Comparison of ENCODE assay signal across 8 cellular contexts in genomic region chr4:1072830-1073446, GRCh38. TPM values are rescaled to one million over a fixed set of nuclear protein-coding genes. Genes with fewer than 3 reads are reported as not detected.
DNase-seq lines count a peak whose midpoint lies in the region; ATAC-seq, FAIRE-seq and TF ChIP-seq lines count a peak whose summit lies in the region.

No MANE protein-coding gene starts in this region.

- peaks cover 14% of the 10 kb centered on the region for H3K27me3 Mint-ChIP-seq in activated CD4-positive, alpha-beta T cell treated with anti-CD3 and anti-CD28 coated beads for 36 hours

- H3K4me2 ChIP-seq in HepG2 (ENCODE audit: low read depth, low read length) = peak overlapping the region; percentile 33

- peaks cover 10% of the 10 kb centered on the region for H3K4me1 Mint-ChIP-seq in activated CD4-positive, alpha-beta T cell treated with anti-CD3 and anti-CD28 coated beads for 36 hours

- CTCF ChIA-PET in activated CD4-positive, alpha-beta T cell treated with anti-CD3 and anti-CD28 coated beads for 36 hours (lab: Charles Lee) = interaction anchor here (0.7 to 1.1 kb wide), 4 partner anchors 17 to 64 kb away, joined by 3 to 5 read pairs (median 4); no protein-coding TSS in a partner anchor
- CTCF ChIA-PET in HepG2 (lab: Yijun Ruan, JAX; ENCODE audit: low intra/inter-chr PET ratio, low total read pairs) = no interaction called here

- H3K4me1 ChIP-seq in colonic mucosa (no peaks in the 10 kb centered on the region), HepG2 (ENCODE audit: insufficient read depth, low read length) (peaks cover 11% of the 10 kb centered on the region)

- TF ChIP-seq EP300 in HepG2 (IDR thresholded peaks at IDR 0.05; ENCODE audit: low read depth in 2 of 2, low read length in 2 of 2) (no peak), HepG2 (CRISPR knock-in tag; IDR thresholded peaks at IDR 0.05; ENCODE audit: borderline replicate concordance) (no peak)

- H2AFZ ChIP-seq in HepG2 (ENCODE audit: low read length) = no peak overlapping the region

- TF ChIP-seq RAD21 in HepG2 (CRISPR knock-in tag; IDR thresholded peaks at IDR 0.05) = peak; percentile 37; the same call in 1 of the 2 replicates

- H3K4me3 ChIP-seq in colonic mucosa = no peak overlapping the region
- H3K4me3 ChIP-seq in HepG2 (replicated peaks in 1 of 3; ENCODE audit: insufficient read depth in 1 of 3, low read depth in 2 of 3, low read length in 3 of 3) = no peak overlapping the region

- H3K79me2 ChIP-seq in HepG2 (ENCODE audit: insufficient read depth, low read length) = no peaks in the 10 kb centered on the region

- H4K20me1 ChIP-seq in HepG2 (ENCODE audit: insufficient read depth, low read length) = no peaks in the 10 kb centered on the region

- peak; percentile 89 for FAIRE-seq in HepG2 (lab: Jason Lieb, UNC)

- POLR2A ChIA-PET in activated CD4-positive, alpha-beta T cell treated with anti-CD3 and anti-CD28 coated beads for 36 hours (lab: Charles Lee) = no interaction called here
- POLR2A ChIA-PET in HepG2 (lab: Yijun Ruan, JAX) = no interaction called here

- intact Hi-C loops in activated CD4-positive, alpha-beta T cell treated with anti-CD3 and anti-CD28 coated beads for 36 hours (cut with DNase I, micrococcal nuclease) = no loop called here
- intact Hi-C loops in colonic mucosa (cut with DNase I) = no loop called here
- intact Hi-C loops in HepG2 (cut with micrococcal nuclease; ENCODE audit: unreplicated experiment) = loop anchor here (5.0 kb wide), 1 partner anchor 36 kb away; no protein-coding TSS in a partner anchor

- no peaks in the 10 kb centered on the region for H3K27me3 ChIP-seq in colonic mucosa
- H3K27me3 ChIP-seq in HepG2 (ENCODE audit: control insufficient read depth in 1 of 2, insufficient read depth in 2 of 2, low read length in 2 of 2) = peaks cover 1 to 49% of the 10 kb centered on the region in 2 experiments; a peak in 3 of 5 replicates

- H3K27ac Mint-ChIP-seq in activated CD4-positive, alpha-beta T cell treated with anti-CD3 and anti-CD28 coated beads for 36 hours = no peak overlapping the region

- H3K9me3 ChIP-seq in colonic mucosa = no peaks in the 10 kb centered on the region
- no peaks in the 10 kb centered on the region for H3K9me3 ChIP-seq in HepG2 (ENCODE audit: low read length)

- no TSS peak for BruUV-seq in HepG2 (replicated peaks; lab: Mats Ljungman, UMichigan)

- H3K27ac ChIP-seq in colonic mucosa (no peak overlapping the region), HepG2 (ENCODE audit: extremely low read length, insufficient read depth, low read length) (no peak overlapping the region)

- TF ChIP-seq CTCF in GM13976 (IDR thresholded peaks at IDR 0.05; ENCODE audit: borderline replicate concordance, control extremely low read depth, extremely low read depth, insufficient read depth, missing control alignments) = peak; percentile 47
- peak; percentile 75 for TF ChIP-seq CTCF in colonic mucosa (IDR thresholded peaks at IDR 0.05)
- TF ChIP-seq CTCF in HepG2 (CRISPR knock-in tag; IDR thresholded peaks at IDR 0.05) = peak; percentile 85

- 21% methylated on average over 11 of the region's 11 CpGs for WGBS in HepG2 (ENCODE audit: low lambda C conversion rate)

- H3K36me3 Mint-ChIP-seq in activated CD4-positive, alpha-beta T cell treated with anti-CD3 and anti-CD28 coated beads for 36 hours (ENCODE audit: low read depth) = no peaks in the 10 kb centered on the region

- H3K9me3 Mint-ChIP-seq in activated CD4-positive, alpha-beta T cell treated with anti-CD3 and anti-CD28 coated beads for 36 hours (ENCODE audit: low read depth) = no peaks in the 10 kb centered on the region

- no peak for TF ChIP-seq POLR2A in HepG2 (IDR thresholded peaks at IDR 0.05; ENCODE audit: insufficient read depth in 1 of 2, low read depth in 2 of 2, low read length in 2 of 2)

- DNase-seq in GM13976 (ENCODE audit: low spot score) (peak; percentile 73), NAMALWA (ENCODE audit: low spot score) (peak; percentile 76), colonic mucosa (peak; percentile 79), HepG2 (ENCODE audit: low spot score) (peak; percentile 72), DMS 273 (lab: John Stamatoyannopoulos, UW; ENCODE audit: unreplicated experiment) (no peak)
- peak; percentile 75 for DNase-seq in activated CD4-positive, alpha-beta T cell treated with anti-CD3 and anti-CD28 coated beads for 36 hours
- DNase-seq in stimulated activated CD8-positive, alpha-beta memory T cell treated with anti-CD3 and anti-CD28 coated beads, Interleukin-15, amount 100 ng/mL, for 48 hours (ENCODE audit: low read depth in 2 of 2) = peak; percentile 26 to 34

- H3K36me3 ChIP-seq in colonic mucosa (no peaks in the 10 kb centered on the region), HepG2 (replicated peaks in 1 of 2; ENCODE audit: control insufficient read depth in 1 of 2, insufficient read depth in 2 of 2, low read length in 2 of 2) (no peaks in the 10 kb centered on the region)

- in situ Hi-C loops in GM13976 (cut with MboI; ENCODE audit: low sequenced_read_pairs, unreplicated experiment) = no loop called here
- in situ Hi-C loops in HepG2 (cut with HindIII; ENCODE audit: extremely low pct_ligation_motif_present, low pct_unique_long_range_greater_than_20kb) = no loop called here

- ATAC-seq in activated CD4-positive, alpha-beta T cell treated with anti-CD3 and anti-CD28 coated beads for 36 hours = peak; percentile 99
- ATAC-seq in HepG2 = peak; percentile 98
- no peak for ATAC-seq in HG03342 (IDR thresholded peaks at IDR 0.05; ENCODE audit: unreplicated experiment)

- no peak overlapping the region for H3K4me3 Mint-ChIP-seq in activated CD4-positive, alpha-beta T cell treated with anti-CD3 and anti-CD28 coated beads for 36 hours

- H3K9ac ChIP-seq in colonic mucosa (ENCODE audit: low read depth in 2 of 2, low read length in 2 of 2) = no peak overlapping the region
- no peak overlapping the region for H3K9ac ChIP-seq in HepG2 (ENCODE audit: insufficient read depth, low read depth, low read length)

TF ChIP-seq in HepG2, 621 proteins besides CTCF, POLR2A, EP300 and RAD21 (continues in another document):
- peak; percentile 12; the same call in 1 of the 2 replicates for TF ChIP-seq ZNF331 (CRISPR knock-in tag; IDR thresholded peaks at IDR 0.05)
- TF ChIP-seq, protein P1, sequence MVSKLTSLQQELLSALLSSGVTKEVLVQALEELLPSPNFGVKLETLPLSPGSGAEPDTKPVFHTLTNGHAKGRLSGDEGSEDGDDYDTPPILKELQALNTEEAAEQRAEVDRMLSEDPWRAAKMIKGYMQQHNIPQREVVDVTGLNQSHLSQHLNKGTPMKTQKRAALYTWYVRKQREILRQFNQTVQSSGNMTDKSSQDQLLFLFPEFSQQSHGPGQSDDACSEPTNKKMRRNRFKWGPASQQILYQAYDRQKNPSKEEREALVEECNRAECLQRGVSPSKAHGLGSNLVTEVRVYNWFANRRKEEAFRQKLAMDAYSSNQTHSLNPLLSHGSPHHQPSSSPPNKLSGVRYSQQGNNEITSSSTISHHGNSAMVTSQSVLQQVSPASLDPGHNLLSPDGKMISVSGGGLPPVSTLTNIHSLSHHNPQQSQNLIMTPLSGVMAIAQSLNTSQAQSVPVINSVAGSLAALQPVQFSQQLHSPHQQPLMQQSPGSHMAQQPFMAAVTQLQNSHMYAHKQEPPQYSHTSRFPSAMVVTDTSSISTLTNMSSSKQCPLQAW (CRISPR knock-in tag; IDR thresholded peaks at IDR 0.05) = no peak
- TF ChIP-seq STAG1 (CRISPR knock-in tag; IDR thresholded peaks at IDR 0.05) = peak; percentile 64
- no peak for TF ChIP-seq ZMYM2 (CRISPR knock-in tag; IDR thresholded peaks at IDR 0.05)
- TF ChIP-seq FOXA3 (CRISPR knock-in tag; IDR thresholded peaks at IDR 0.05) = peak; percentile 16; the same call in 1 of the 2 replicates
- no peak for TF ChIP-seq GFI1 (CRISPR knock-in tag; IDR thresholded peaks at IDR 0.05; ENCODE audit: borderline replicate concordance)
- TF ChIP-seq, protein P2, sequence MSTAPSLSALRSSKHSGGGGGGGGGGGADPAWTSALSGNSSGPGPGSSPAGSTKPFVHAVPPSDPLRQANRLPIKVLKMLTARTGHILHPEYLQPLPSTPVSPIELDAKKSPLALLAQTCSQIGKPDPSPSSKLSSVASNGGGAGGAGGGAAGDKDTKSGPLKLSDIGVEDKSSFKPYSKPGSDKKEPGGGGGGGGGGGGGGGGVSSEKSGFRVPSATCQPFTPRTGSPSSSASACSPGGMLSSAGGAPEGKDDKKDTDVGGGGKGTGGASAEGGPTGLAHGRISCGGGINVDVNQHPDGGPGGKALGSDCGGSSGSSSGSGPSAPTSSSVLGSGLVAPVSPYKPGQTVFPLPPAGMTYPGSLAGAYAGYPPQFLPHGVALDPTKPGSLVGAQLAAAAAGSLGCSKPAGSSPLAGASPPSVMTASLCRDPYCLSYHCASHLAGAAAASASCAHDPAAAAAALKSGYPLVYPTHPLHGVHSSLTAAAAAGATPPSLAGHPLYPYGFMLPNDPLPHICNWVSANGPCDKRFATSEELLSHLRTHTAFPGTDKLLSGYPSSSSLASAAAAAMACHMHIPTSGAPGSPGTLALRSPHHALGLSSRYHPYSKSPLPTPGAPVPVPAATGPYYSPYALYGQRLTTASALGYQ (CRISPR knock-in tag; IDR thresholded peaks at IDR 0.05) = no peak

RNA-seq across cellular contexts. Expression of gene RNF212, which starts 40.4 kb away (rescaled TPM):
- 1 to 10 TPM; 2.4 to 5.6 TPM for total RNA-seq in activated CD4-positive, alpha-beta T cell treated with anti-CD3 and anti-CD28 coated beads for 36 hours
- 1 to 10 TPM; 2.3 to 2.5 TPM for total RNA-seq in colonic mucosa
- not detected in 2 replicates for total RNA-seq in HepG2 (2016; rRNA removed; fragmentation: Illumina TruSeq; extraction: Trizol)
- not detected in 2 replicates for total RNA-seq in HepG2 (2016; cell fraction: cytosol; rRNA removed; fragmentation: Illumina TruSeq; extraction: Trizol; ENCODE audit: low read depth)
- not detected in 2 replicates for total RNA-seq in HepG2 (2016; cell fraction: insoluble cytoplasmic fraction; rRNA removed; fragmentation: Illumina TruSeq; extraction: Trizol)
- total RNA-seq in HepG2 (2016; cell fraction: membrane; rRNA removed; fragmentation: Illumina TruSeq; extraction: Trizol) = not detected in 2 replicates
- total RNA-seq in HepG2 (2016; cell fraction: nucleus; rRNA removed; fragmentation: Illumina TruSeq; extraction: Trizol) = not detected in 2 replicates
- polyA plus RNA-seq in HepG2 (2011; rRNA removed) = not detected in 2 replicates
- not detected in 2 replicates for polyA plus RNA-seq in HepG2 (2011; cell fraction: cytosol; rRNA removed)
- not detected in 2 replicates for polyA plus RNA-seq in HepG2 (2011; cell fraction: nucleus; rRNA removed)
- polyA plus RNA-seq in HepG2 (2012) = not detected in 2 replicates
- polyA plus RNA-seq in HepG2 (2016; cell fraction: cytosol; fragmentation: Illumina TruSeq; extraction: Trizol; ENCODE audit: low read depth) = not detected in 2 replicates
- not detected in 2 replicates for polyA plus RNA-seq in HepG2 (2016; cell fraction: insoluble cytoplasmic fraction; fragmentation: Illumina TruSeq; extraction: Trizol; ENCODE audit: low read depth)
- not detected in 2 replicates for polyA plus RNA-seq in HepG2 (2016; cell fraction: membrane; fragmentation: Illumina TruSeq; extraction: Trizol; ENCODE audit: low read depth)
- polyA plus RNA-seq in HepG2 (2016; cell fraction: nucleus; fragmentation: Illumina TruSeq; extraction: Trizol; ENCODE audit: insufficient read depth, low read depth) = not detected in 2 replicates
- polyA minus RNA-seq in HepG2 (2011; rRNA and poly(A)+ RNA removed; ENCODE audit: low replicate concordance) = 8.3 TPM in 1 of 2 replicates, not detected in the other
- 0.59 TPM in 1 of 2 replicates, not detected in the other for polyA minus RNA-seq in HepG2 (2011; cell fraction: cytosol; rRNA and poly(A)+ RNA removed)
- not detected in 2 replicates for polyA minus RNA-seq in HepG2 (2011; cell fraction: nucleus; rRNA and poly(A)+ RNA removed)
